1 cellular context compared by ENCODE assay signal in the genomic region with DNA sequence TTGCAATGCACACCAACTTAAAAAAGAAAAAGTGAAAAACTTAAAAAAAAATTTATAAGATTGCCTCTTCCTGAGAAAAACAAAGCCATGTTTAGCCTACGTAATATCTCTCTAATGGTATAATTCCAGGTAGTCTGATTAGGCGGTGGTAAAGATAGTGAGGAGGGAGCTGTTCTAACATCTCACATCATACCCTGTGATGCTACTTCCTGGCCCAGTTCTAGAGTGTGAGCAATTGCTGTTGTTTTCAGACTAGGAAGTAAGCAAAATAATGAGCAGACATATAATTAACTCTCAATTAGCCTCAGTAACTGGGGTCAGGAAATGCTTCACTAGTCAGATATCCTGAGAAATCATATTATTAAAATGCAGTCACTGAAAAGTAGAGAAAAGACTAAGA.
TF ChIP-seq lines count a peak whose summit lies in the region.

No MANE protein-coding gene starts in this region.

TF ChIP-seq in GM23338, 12 proteins besides CTCF, POLR2A, EP300 and RAD21 (continued from another document):
- TF ChIP-seq, protein P1, sequence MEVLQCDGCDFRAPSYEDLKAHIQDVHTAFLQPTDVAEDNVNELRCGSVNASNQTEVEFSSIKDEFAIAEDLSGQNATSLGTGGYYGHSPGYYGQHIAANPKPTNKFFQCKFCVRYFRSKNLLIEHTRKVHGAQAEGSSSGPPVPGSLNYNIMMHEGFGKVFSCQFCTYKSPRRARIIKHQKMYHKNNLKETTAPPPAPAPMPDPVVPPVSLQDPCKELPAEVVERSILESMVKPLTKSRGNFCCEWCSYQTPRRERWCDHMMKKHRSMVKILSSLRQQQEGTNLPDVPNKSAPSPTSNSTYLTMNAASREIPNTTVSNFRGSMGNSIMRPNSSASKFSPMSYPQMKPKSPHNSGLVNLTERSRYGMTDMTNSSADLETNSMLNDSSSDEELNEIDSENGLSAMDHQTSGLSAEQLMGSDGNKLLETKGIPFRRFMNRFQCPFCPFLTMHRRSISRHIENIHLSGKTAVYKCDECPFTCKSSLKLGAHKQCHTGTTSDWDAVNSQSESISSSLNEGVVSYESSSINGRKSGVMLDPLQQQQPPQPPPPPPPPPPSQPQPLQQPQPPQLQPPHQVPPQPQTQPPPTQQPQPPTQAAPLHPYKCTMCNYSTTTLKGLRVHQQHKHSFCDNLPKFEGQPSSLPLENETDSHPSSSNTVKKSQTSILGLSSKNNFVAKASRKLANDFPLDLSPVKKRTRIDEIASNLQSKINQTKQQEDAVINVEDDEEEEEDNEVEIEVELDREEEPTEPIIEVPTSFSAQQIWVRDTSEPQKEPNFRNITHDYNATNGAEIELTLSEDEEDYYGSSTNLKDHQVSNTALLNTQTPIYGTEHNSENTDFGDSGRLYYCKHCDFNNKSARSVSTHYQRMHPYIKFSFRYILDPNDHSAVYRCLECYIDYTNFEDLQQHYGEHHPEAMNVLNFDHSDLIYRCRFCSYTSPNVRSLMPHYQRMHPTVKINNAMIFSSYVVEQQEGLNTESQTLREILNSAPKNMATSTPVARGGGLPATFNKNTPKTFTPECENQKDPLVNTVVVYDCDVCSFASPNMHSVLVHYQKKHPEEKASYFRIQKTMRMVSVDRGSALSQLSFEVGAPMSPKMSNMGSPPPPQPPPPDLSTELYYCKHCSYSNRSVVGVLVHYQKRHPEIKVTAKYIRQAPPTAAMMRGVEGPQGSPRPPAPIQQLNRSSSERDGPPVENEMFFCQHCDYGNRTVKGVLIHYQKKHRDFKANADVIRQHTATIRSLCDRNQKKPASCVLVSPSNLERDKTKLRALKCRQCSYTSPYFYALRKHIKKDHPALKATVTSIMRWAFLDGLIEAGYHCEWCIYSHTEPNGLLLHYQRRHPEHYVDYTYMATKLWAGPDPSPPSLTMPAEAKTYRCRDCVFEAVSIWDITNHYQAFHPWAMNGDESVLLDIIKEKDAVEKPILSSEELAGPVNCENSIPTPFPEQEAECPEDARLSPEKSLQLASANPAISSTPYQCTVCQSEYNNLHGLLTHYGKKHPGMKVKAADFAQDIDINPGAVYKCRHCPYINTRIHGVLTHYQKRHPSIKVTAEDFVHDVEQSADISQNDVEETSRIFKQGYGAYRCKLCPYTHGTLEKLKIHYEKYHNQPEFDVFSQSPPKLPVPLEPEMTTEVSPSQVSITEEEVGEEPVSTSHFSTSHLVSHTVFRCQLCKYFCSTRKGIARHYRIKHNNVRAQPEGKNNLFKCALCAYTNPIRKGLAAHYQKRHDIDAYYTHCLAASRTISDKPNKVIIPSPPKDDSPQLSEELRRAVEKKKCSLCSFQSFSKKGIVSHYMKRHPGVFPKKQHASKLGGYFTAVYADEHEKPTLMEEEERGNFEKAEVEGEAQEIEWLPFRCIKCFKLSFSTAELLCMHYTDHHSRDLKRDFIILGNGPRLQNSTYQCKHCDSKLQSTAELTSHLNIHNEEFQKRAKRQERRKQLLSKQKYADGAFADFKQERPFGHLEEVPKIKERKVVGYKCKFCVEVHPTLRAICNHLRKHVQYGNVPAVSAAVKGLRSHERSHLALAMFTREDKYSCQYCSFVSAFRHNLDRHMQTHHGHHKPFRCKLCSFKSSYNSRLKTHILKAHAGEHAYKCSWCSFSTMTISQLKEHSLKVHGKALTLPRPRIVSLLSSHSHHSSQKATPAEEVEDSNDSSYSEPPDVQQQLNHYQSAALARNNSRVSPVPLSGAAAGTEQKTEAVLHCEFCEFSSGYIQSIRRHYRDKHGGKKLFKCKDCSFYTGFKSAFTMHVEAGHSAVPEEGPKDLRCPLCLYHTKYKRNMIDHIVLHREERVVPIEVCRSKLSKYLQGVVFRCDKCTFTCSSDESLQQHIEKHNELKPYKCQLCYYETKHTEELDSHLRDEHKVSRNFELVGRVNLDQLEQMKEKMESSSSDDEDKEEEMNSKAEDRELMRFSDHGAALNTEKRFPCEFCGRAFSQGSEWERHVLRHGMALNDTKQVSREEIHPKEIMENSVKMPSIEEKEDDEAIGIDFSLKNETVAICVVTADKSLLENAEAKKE (CRISPR knock-in tag; IDR thresholded peaks at IDR 0.05): no peak
- TF ChIP-seq CREB1 (CRISPR knock-in tag; IDR thresholded peaks at IDR 0.05; ENCODE audit: low read depth): no peak
- TF ChIP-seq, protein P2, sequence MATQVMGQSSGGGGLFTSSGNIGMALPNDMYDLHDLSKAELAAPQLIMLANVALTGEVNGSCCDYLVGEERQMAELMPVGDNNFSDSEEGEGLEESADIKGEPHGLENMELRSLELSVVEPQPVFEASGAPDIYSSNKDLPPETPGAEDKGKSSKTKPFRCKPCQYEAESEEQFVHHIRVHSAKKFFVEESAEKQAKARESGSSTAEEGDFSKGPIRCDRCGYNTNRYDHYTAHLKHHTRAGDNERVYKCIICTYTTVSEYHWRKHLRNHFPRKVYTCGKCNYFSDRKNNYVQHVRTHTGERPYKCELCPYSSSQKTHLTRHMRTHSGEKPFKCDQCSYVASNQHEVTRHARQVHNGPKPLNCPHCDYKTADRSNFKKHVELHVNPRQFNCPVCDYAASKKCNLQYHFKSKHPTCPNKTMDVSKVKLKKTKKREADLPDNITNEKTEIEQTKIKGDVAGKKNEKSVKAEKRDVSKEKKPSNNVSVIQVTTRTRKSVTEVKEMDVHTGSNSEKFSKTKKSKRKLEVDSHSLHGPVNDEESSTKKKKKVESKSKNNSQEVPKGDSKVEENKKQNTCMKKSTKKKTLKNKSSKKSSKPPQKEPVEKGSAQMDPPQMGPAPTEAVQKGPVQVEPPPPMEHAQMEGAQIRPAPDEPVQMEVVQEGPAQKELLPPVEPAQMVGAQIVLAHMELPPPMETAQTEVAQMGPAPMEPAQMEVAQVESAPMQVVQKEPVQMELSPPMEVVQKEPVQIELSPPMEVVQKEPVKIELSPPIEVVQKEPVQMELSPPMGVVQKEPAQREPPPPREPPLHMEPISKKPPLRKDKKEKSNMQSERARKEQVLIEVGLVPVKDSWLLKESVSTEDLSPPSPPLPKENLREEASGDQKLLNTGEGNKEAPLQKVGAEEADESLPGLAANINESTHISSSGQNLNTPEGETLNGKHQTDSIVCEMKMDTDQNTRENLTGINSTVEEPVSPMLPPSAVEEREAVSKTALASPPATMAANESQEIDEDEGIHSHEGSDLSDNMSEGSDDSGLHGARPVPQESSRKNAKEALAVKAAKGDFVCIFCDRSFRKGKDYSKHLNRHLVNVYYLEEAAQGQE (IDR thresholded peaks at IDR 0.05; ENCODE audit: unreplicated experiment): no peak
TF ChIP-seq in GM23338: peak in this region for 0.
